ENCODE assay signal across 8 cellular contexts in genomic region chr10:22317121-22317370, GRCh38. TPM values are rescaled to one million over a fixed set of nuclear protein-coding genes. Genes with fewer than 3 reads are reported as not detected.
A peak's percentile ranks its signal among the peaks of the same experiment; 100 is the strongest.
DNase-seq lines count a peak whose midpoint lies in the region; ATAC-seq and TF ChIP-seq lines count a peak whose summit lies in the region.

No MANE protein-coding gene starts in this region.

- H3K36me3 ChIP-seq in left lung (no peaks in the 10 kb centered on the region), tibial artery (no peaks in the 10 kb centered on the region)

- H3K9me3 ChIP-seq in left lung (no peaks in the 10 kb centered on the region), tibial artery (no peaks in the 10 kb centered on the region)

- intact Hi-C loops in left lung (cut with DNase I), result no loop called here
- intact Hi-C loops in tibial artery (cut with DNase I; ENCODE audit: low total_unique reads), result loop anchor here (5.0 kb wide), 1 partner anchor 65 kb away; no protein-coding TSS in a partner anchor

- peak; percentile 37 to 44 for DNase-seq in activated T-cell treated with anti-CD3 and anti-CD28 coated beads, Interleukin-2, amount 50 U/mL, for 72 hours
- no peak for DNase-seq in activated T-cell treated with anti-CD3 and anti-CD28 coated beads, Interleukin-2, amount 50 U/mL, for 48 hours
- DNase-seq in activated naive CD8-positive, alpha-beta T cell treated with anti-CD3 and anti-CD28 coated beads for 36 hours, result no peak
- DNase-seq in left lung (no peak), tibial artery (no peak), EL (no peak), cerebellar nuclear complex (lab: John Stamatoyannopoulos, UW) (no peak), NOMO-1 treated with DMSO at 0.1 percent for 48 hours (lab: John Stamatoyannopoulos, UW; ENCODE audit: unreplicated experiment) (no peak)

- no peak for TF ChIP-seq CTCF in left lung (IDR thresholded peaks at IDR 0.05)
- no peak for TF ChIP-seq CTCF in tibial artery (IDR thresholded peaks at IDR 0.05)

- H3K4me3 Mint-ChIP-seq in activated T-cell treated with anti-CD3 and anti-CD28 coated beads, Interleukin-2, amount 50 U/mL, for 72 hours, result peak overlapping the region; percentile 89 to 96
- peak overlapping the region; percentile 87 for H3K4me3 Mint-ChIP-seq in activated naive CD8-positive, alpha-beta T cell treated with anti-CD3 and anti-CD28 coated beads for 36 hours

- peak overlapping the region; percentile 75 for H3K27ac Mint-ChIP-seq in activated T-cell treated with anti-CD3 and anti-CD28 coated beads, Interleukin-2, amount 50 U/mL, for 72 hours
- peak overlapping the region; percentile 77 for H3K27ac Mint-ChIP-seq in activated naive CD8-positive, alpha-beta T cell treated with anti-CD3 and anti-CD28 coated beads for 36 hours

- H3K27me3 Mint-ChIP-seq in activated T-cell treated with anti-CD3 and anti-CD28 coated beads, Interleukin-2, amount 50 U/mL, for 72 hours (ENCODE audit: low read depth), result peaks cover 22% of the 10 kb centered on the region
- peaks cover 43% of the 10 kb centered on the region for H3K27me3 Mint-ChIP-seq in activated naive CD8-positive, alpha-beta T cell treated with anti-CD3 and anti-CD28 coated beads for 36 hours

- peaks cover 1 to 6% of the 10 kb centered on the region in 2 donors for H3K27me3 ChIP-seq in left lung
- no peaks in the 10 kb centered on the region for H3K27me3 ChIP-seq in tibial artery

- peaks cover 6% of the 10 kb centered on the region in 2 donors for H3K36me3 Mint-ChIP-seq in activated T-cell treated with anti-CD3 and anti-CD28 coated beads, Interleukin-2, amount 50 U/mL, for 72 hours (ENCODE audit: insufficient read depth in 2 of 2)
- H3K36me3 Mint-ChIP-seq in activated naive CD8-positive, alpha-beta T cell treated with anti-CD3 and anti-CD28 coated beads for 36 hours, result peaks cover 6% of the 10 kb centered on the region

- peaks cover 47% of the 10 kb centered on the region for H3K4me1 Mint-ChIP-seq in activated T-cell treated with anti-CD3 and anti-CD28 coated beads, Interleukin-2, amount 50 U/mL, for 72 hours (ENCODE audit: low read depth)
- H3K4me1 Mint-ChIP-seq in activated naive CD8-positive, alpha-beta T cell treated with anti-CD3 and anti-CD28 coated beads for 36 hours, result peaks cover 30% of the 10 kb centered on the region

- peaks cover 12 to 39% of the 10 kb centered on the region in 2 donors for H3K4me1 ChIP-seq in left lung
- peaks cover 0 to 31% (median 10%) of the 10 kb centered on the region in 4 donors for H3K4me1 ChIP-seq in tibial artery

- peak overlapping the region; percentile 96 for H3K27ac ChIP-seq in left lung
- peak overlapping the region; percentile 93 to 96 for H3K27ac ChIP-seq in tibial artery

- no peaks in the 10 kb centered on the region for H3K9me3 Mint-ChIP-seq in activated T-cell treated with anti-CD3 and anti-CD28 coated beads, Interleukin-2, amount 50 U/mL, for 72 hours
- no peaks in the 10 kb centered on the region for H3K9me3 Mint-ChIP-seq in activated naive CD8-positive, alpha-beta T cell treated with anti-CD3 and anti-CD28 coated beads for 36 hours

- H3K4me3 ChIP-seq in left lung (peak overlapping the region; percentile 68 to 79), tibial artery (peak overlapping the region; percentile 76 to 90)

- no peak for ATAC-seq in activated T-cell treated with anti-CD3 and anti-CD28 coated beads, Interleukin-2, amount 50 U/mL, for 72 hours (replicated peaks in 1 of 2)
- ATAC-seq in left lung, result no peak

RNA-seq across cellular contexts. Expression of gene COMMD3, which starts 0.9 kb away (rescaled TPM):
- 100 to 1,000 TPM in 1 of 2 donors, 10 to 100 TPM in 1; 95.0 to 104 TPM for total RNA-seq in activated T-cell treated with anti-CD3 and anti-CD28 coated beads, Interleukin-2, amount 50 U/mL, for 72 hours
- 10 to 100 TPM; 46.8 to 53.5 TPM for total RNA-seq in activated naive CD8-positive, alpha-beta T cell treated with anti-CD3 and anti-CD28 coated beads for 36 hours
- 10 to 100 TPM; 54.3 to 55.0 TPM for total RNA-seq in left lung

RNA-seq across cellular contexts. Expression of gene BMI1, which starts 3.9 kb away (rescaled TPM):
- 10 to 100 TPM; 83.4 to 87.5 TPM for total RNA-seq in activated T-cell treated with anti-CD3 and anti-CD28 coated beads, Interleukin-2, amount 50 U/mL, for 72 hours
- total RNA-seq in activated naive CD8-positive, alpha-beta T cell treated with anti-CD3 and anti-CD28 coated beads for 36 hours, result 10 to 100 TPM; 59.2 to 59.6 TPM
- 10 to 100 TPM; 42.3 to 47.5 TPM for total RNA-seq in left lung

RNA-seq across cellular contexts. Expression of gene SPAG6, which starts 28.2 kb away (rescaled TPM):
- under 1 TPM; 0.37 to 0.38 TPM for total RNA-seq in activated T-cell treated with anti-CD3 and anti-CD28 coated beads, Interleukin-2, amount 50 U/mL, for 72 hours
- not detected for total RNA-seq in activated naive CD8-positive, alpha-beta T cell treated with anti-CD3 and anti-CD28 coated beads for 36 hours
- 1 to 10 TPM in 1 of 2 donors, not detected in 1; 6.4 TPM for total RNA-seq in left lung

Comparison
In these comparisons a context has a peak if more than half of its experiments do, and no peak if none do; other contexts are left out.
1. DNase-seq: peak in activated T-cell treated with anti-CD3 and anti-CD28 coated beads, Interleukin-2, amount 50 U/mL, for 72 hours (2 of 2); none in activated T-cell treated with anti-CD3 and anti-CD28 coated beads, Interleukin-2, amount 50 U/mL, for 48 hours (0 of 2), activated naive CD8-positive, alpha-beta T cell treated with anti-CD3 and anti-CD28 coated beads for 36 hours (single experiment), left lung (0 of 2), tibial artery (0 of 2), EL (single experiment), cerebellar nuclear complex (0 of 2) and NOMO-1 treated with DMSO at 0.1 percent for 48 hours (single experiment).